Comparison of ENCODE assay signal across 13 cellular contexts in the genomic region with DNA sequence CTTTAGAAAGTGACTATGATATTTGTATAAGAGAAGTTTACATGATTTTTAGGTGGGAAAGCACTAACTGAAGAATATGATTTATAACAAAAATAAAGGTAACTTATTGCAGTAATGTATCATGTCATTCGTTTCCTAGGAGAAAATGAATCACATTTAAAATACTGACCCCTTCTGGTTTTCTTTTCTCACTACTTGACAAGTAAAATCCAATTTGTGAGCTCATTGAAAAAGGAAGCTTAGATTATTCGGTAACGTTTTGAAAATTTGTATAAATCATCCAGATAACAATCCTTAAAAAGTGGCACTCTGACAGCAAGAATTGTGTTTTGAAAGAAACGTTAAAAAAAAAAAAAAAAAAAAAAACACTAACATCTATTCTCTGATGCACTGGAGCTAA. TPM values are rescaled to one million over a fixed set of nuclear protein-coding genes. Genes with fewer than 3 reads are reported as not detected.
DNase-seq lines count a peak whose midpoint lies in the region; ATAC-seq and TF ChIP-seq lines count a peak whose summit lies in the region.
"Had no signal": no experiment of that assay in that cellular context is flagged by ENCODE, and none has a peak within 500 bp of the region (broad histone marks: within the 10 kb centered on the region; RNA-seq: fewer than 3 reads in every experiment).

No MANE protein-coding gene starts in this region.

- peaks cover 29% of the 10 kb centered on the region for H3K36me3 Mint-ChIP-seq in MCF 10A (ENCODE audit: insufficient read depth, unreplicated experiment)
- H3K36me3 Mint-ChIP-seq in endodermal cell (ENCODE audit: low read depth): peaks cover 20% of the 10 kb centered on the region
- H3K36me3 Mint-ChIP-seq in natural killer cell: peaks cover 31% of the 10 kb centered on the region

- no peak overlapping the region for H3K27ac Mint-ChIP-seq in MCF 10A (ENCODE audit: low read depth, unreplicated experiment)
- no peak overlapping the region for H3K27ac Mint-ChIP-seq in endodermal cell
- no peak overlapping the region for H3K27ac Mint-ChIP-seq in natural killer cell
- H3K27ac Mint-ChIP-seq: activated CD8-positive, alpha-beta T cell treated with anti-CD3 and anti-CD28 coated beads for 36 hours had no signal

- H3K4me1 ChIP-seq in breast epithelium (no peaks in the 10 kb centered on the region), endodermal cell (ENCODE audit: control insufficient read depth, insufficient read depth, low read length) (no peaks in the 10 kb centered on the region)
- H3K4me1 ChIP-seq: uterus had no signal

- 60 to 96% methylated on average over 1 to 3 of the region's 4 CpGs for WGBS in endodermal cell (ENCODE audit: insufficient coverage in 1 of 2, insufficient read length in 1 of 2), 2 experiments

- no peaks in the 10 kb centered on the region for H3K9me3 Mint-ChIP-seq in MCF 10A (ENCODE audit: unreplicated experiment)
- no peaks in the 10 kb centered on the region for H3K9me3 Mint-ChIP-seq in endodermal cell
- H3K9me3 Mint-ChIP-seq in natural killer cell: no peaks in the 10 kb centered on the region
- H3K9me3 Mint-ChIP-seq: activated CD8-positive, alpha-beta T cell treated with anti-CD3 and anti-CD28 coated beads for 36 hours had no signal

- no peak for TF ChIP-seq POLR2A in breast epithelium (IDR thresholded peaks at IDR 0.05)

- H3K27ac ChIP-seq in breast epithelium (no peak overlapping the region), endodermal cell (ENCODE audit: low read depth, low read length) (no peak overlapping the region)
- H3K27ac ChIP-seq: uterus had no signal

- no peak overlapping the region for H3K4me3 ChIP-seq in breast epithelium
- no peak overlapping the region for H3K4me3 ChIP-seq in endodermal cell (ENCODE audit: low read length)
- H3K4me3 ChIP-seq: uterus had no signal

- H3K36me3 ChIP-seq in breast epithelium: no peaks in the 10 kb centered on the region
- peaks cover 17% of the 10 kb centered on the region for H3K36me3 ChIP-seq in endodermal cell (ENCODE audit: control insufficient read depth, insufficient read depth, low read length)
- H3K36me3 ChIP-seq: uterus had no signal

- POLR2A ChIA-PET in MCF 10A (lab: Yijun Ruan, JAX): no interaction called here

- no peak overlapping the region for H3K9ac ChIP-seq in endodermal cell (ENCODE audit: extremely low read depth, low read length, poor library complexity, severe bottlenecking)

- no peak for TF ChIP-seq CTCF in MCF 10A (IDR thresholded peaks at IDR 0.05; ENCODE audit: unreplicated experiment)
- no peak for TF ChIP-seq CTCF in breast epithelium (IDR thresholded peaks at IDR 0.05)
- peak; percentile 63 for TF ChIP-seq CTCF in endodermal cell (conservative IDR thresholded peaks at IDR 0.05)
- TF ChIP-seq CTCF in natural killer cell (IDR thresholded peaks at IDR 0.05): no peak

- DNase-seq in MCF 10A (ENCODE audit: unreplicated experiment) (peak; percentile 18), breast epithelium (ENCODE audit: low spot score in 2 of 2) (no peak), NCI-H69 (lab: John Stamatoyannopoulos, UW) (peak; percentile 22), endodermal cell (no peak), natural killer cell (no peak), NCI-H748 (lab: John Stamatoyannopoulos, UW; ENCODE audit: unreplicated experiment) (no peak), AG20443 (ENCODE audit: low spot score) (no peak)
- DNase-seq: activated CD8-positive, alpha-beta T cell treated with anti-CD3 and anti-CD28 coated beads for 36 hours; C1 segment of cervical spinal cord; effector memory CD4-positive, alpha-beta T cell; NCI-H2227 treated with DMSO at 0.1 percent for 48 hours; uterus had no signal

- intact Hi-C loops in MCF 10A (cut with micrococcal nuclease) (no loop called here), breast epithelium (cut with DNase I; ENCODE audit: low total_unique reads) (no loop called here), natural killer cell (cut with micrococcal nuclease) (no loop called here)

- ATAC-seq in natural killer cell (no peak), GM19328 (IDR thresholded peaks at IDR 0.05; ENCODE audit: unreplicated experiment) (no peak)
- ATAC-seq: activated CD8-positive, alpha-beta T cell treated with anti-CD3 and anti-CD28 coated beads for 36 hours had no signal

- H3K4me1 Mint-ChIP-seq in MCF 10A (ENCODE audit: insufficient read depth, unreplicated experiment) (no peaks in the 10 kb centered on the region), endodermal cell (peaks cover 28% of the 10 kb centered on the region), natural killer cell (peaks cover 0 to 3% of the 10 kb centered on the region in 2 donors)

- H3K4me3 Mint-ChIP-seq in MCF 10A (ENCODE audit: unreplicated experiment) (no peak overlapping the region), endodermal cell (no peak overlapping the region), natural killer cell (no peak overlapping the region)
- H3K4me3 Mint-ChIP-seq: activated CD8-positive, alpha-beta T cell treated with anti-CD3 and anti-CD28 coated beads for 36 hours had no signal

- H3K27me3 Mint-ChIP-seq in MCF 10A (ENCODE audit: insufficient read depth, unreplicated experiment): no peaks in the 10 kb centered on the region
- H3K27me3 Mint-ChIP-seq in endodermal cell (ENCODE audit: insufficient read depth): no peaks in the 10 kb centered on the region
- no peaks in the 10 kb centered on the region for H3K27me3 Mint-ChIP-seq in natural killer cell (ENCODE audit: low read depth in 2 of 2)
- H3K27me3 Mint-ChIP-seq: activated CD8-positive, alpha-beta T cell treated with anti-CD3 and anti-CD28 coated beads for 36 hours had no signal

- no TSS peak for BruUV-seq in MCF 10A (replicated peaks; lab: Mats Ljungman, UMichigan)

- H3K9me3 ChIP-seq in breast epithelium: no peaks in the 10 kb centered on the region
- no peaks in the 10 kb centered on the region for H3K9me3 ChIP-seq in endodermal cell (ENCODE audit: control insufficient read depth, low read length)
- H3K9me3 ChIP-seq: uterus had no signal

- H3K27me3 ChIP-seq in breast epithelium (no peaks in the 10 kb centered on the region), endodermal cell (ENCODE audit: control insufficient read depth, insufficient read depth, low read length, poor library complexity, severe bottlenecking) (no peaks in the 10 kb centered on the region)
- H3K27me3 ChIP-seq: uterus had no signal

- CTCF ChIA-PET in MCF 10A (lab: Yijun Ruan, JAX): interaction anchor here (0.6 to 0.9 kb wide), 4 partner anchors 10 to 217 kb away, joined by 3 to 4 read pairs (median 4); no protein-coding TSS in a partner anchor

RNA-seq across cellular contexts. Expression of gene NSUN3, which starts 39.0 kb away (rescaled TPM):
- total RNA-seq in MCF 10A (2022): 10.6 and 13.0 TPM in 2 replicates
- total RNA-seq in breast epithelium: 10 to 100 TPM in 2 of 3 donors, 1 to 10 TPM in 1; 7.4 to 21.4 (median 14.1) TPM
- 10 to 100 TPM; 18.5 to 22.6 TPM for total RNA-seq in endodermal cell
- 11.3 TPM for polyA plus RNA-seq in endodermal cell (2013, experiment 1 of 2)
- 11.4 TPM for polyA plus RNA-seq in endodermal cell (2013, experiment 2 of 2)
- 10 to 100 TPM; 24.0 to 32.4 (median 28.6) TPM for total RNA-seq in natural killer cell

RNA-seq across cellular contexts. Expression of gene DHFR2, which starts 39.1 kb away (rescaled TPM):
- total RNA-seq in MCF 10A (2022) (3.4 and 5.0 TPM in 2 replicates), breast epithelium (1 to 10 TPM; 3.8 to 8.5 (median 8.2) TPM), endodermal cell (1 to 10 TPM; 4.2 to 5.3 TPM), natural killer cell (1 to 10 TPM; 2.5 to 5.0 (median 3.9) TPM)
- 5.9 TPM for polyA plus RNA-seq in endodermal cell (2013, experiment 1 of 2)
- polyA plus RNA-seq in endodermal cell (2013, experiment 2 of 2): 5.8 TPM

Comparison
In these comparisons a context has a peak if more than half of its experiments do, and no peak if none do; other contexts are left out.
1. DNase-seq: peak in MCF 10A (single experiment) and NCI-H69 (single experiment); none in breast epithelium (0 of 2), endodermal cell (single experiment), natural killer cell (single experiment), NCI-H748 (single experiment) and AG20443 (single experiment).